In genomic region chr7:139242741-139243281, GRCh38 we compare ENCODE assay signal across 12 cellular contexts. TPM values are rescaled to one million over a fixed set of nuclear protein-coding genes. Genes with fewer than 3 reads are reported as not detected.
A peak's percentile ranks its signal among the peaks of the same experiment; 100 is the strongest.
DNase-seq lines count a peak whose midpoint lies in the region; ATAC-seq and TF ChIP-seq lines count a peak whose summit lies in the region.
"Had no signal": no experiment of that assay in that cellular context is flagged by ENCODE, and none has a peak within 500 bp of the region (broad histone marks: within the 10 kb centered on the region; RNA-seq: fewer than 3 reads in every experiment).

No MANE protein-coding gene starts in this region.

- H3K4me1 ChIP-seq in gastroesophageal sphincter, result peaks cover 0 to 12% (median 0%) of the 10 kb centered on the region in 3 donors
- H3K4me1 ChIP-seq: ascending aorta had no signal

- TF ChIP-seq CTCF in natural killer cell (IDR thresholded peaks at IDR 0.05) (no peak), gastroesophageal sphincter (IDR thresholded peaks at IDR 0.05) (no peak)

- no peaks in the 10 kb centered on the region for H3K27me3 ChIP-seq in gastroesophageal sphincter
- H3K27me3 ChIP-seq: ascending aorta had no signal

- 50 to 80% methylated on average over 1 of the region's 1 CpG for WGBS in gastroesophageal sphincter (ENCODE audit: low coverage in 1 of 2), 2 donors

- no peak for DNase-seq in natural killer cell treated with Interleukin-12 subunit alpha and Interleukin-12 subunit beta and Interleukin-15 and Interleukin-18, amount 100 ng/mL, for 72 hours (ENCODE audit: low spot score)
- DNase-seq in natural killer cell (no peak), astrocyte of the hippocampus (ENCODE audit: low read depth, low spot score) (peak; percentile 41), iris pigment epithelial cell (ENCODE audit: low read depth) (peak; percentile 88), NCI-H2081 (lab: John Stamatoyannopoulos, UW) (no peak), COLO829 (ENCODE audit: low spot score) (no peak), mesenteric fat pad (ENCODE audit: low spot score) (no peak)
- DNase-seq: NCI-H187, substantia nigra had no signal

- peaks cover 5 to 87% of the 10 kb centered on the region in 2 donors for H3K36me3 ChIP-seq in gastroesophageal sphincter

- H3K4me3 Mint-ChIP-seq in natural killer cell treated with Interleukin-12 subunit alpha and Interleukin-12 subunit beta and Interleukin-15 and Interleukin-18, amount 100 ng/mL, for 72 hours, result peak overlapping the region; percentile 13
- H3K4me3 Mint-ChIP-seq in natural killer cell, result no peak overlapping the region

- no peaks in the 10 kb centered on the region for H3K9me3 ChIP-seq in gastroesophageal sphincter
- H3K9me3 ChIP-seq: ascending aorta had no signal

- TF ChIP-seq POLR2A in gastroesophageal sphincter (IDR thresholded peaks at IDR 0.05), result no peak

- H3K4me3 ChIP-seq in gastroesophageal sphincter, result no peak overlapping the region
- H3K4me3 ChIP-seq: ascending aorta had no signal

- no peaks in the 10 kb centered on the region for H3K27me3 Mint-ChIP-seq in natural killer cell treated with Interleukin-12 subunit alpha and Interleukin-12 subunit beta and Interleukin-15 and Interleukin-18, amount 100 ng/mL, for 72 hours
- H3K27me3 Mint-ChIP-seq in natural killer cell (ENCODE audit: low read depth in 2 of 2), result peaks cover 4 to 7% of the 10 kb centered on the region in 2 donors
- H3K27me3 Mint-ChIP-seq: progenitor cell of endocrine pancreas had no signal

- no peak overlapping the region for H3K27ac Mint-ChIP-seq in natural killer cell treated with Interleukin-12 subunit alpha and Interleukin-12 subunit beta and Interleukin-15 and Interleukin-18, amount 100 ng/mL, for 72 hours
- H3K27ac Mint-ChIP-seq in natural killer cell, result no peak overlapping the region
- H3K27ac Mint-ChIP-seq: progenitor cell of endocrine pancreas had no signal

- H3K4me1 Mint-ChIP-seq in natural killer cell treated with Interleukin-12 subunit alpha and Interleukin-12 subunit beta and Interleukin-15 and Interleukin-18, amount 100 ng/mL, for 72 hours (ENCODE audit: low read depth in 2 of 2), result peaks cover 6% of the 10 kb centered on the region in 2 donors
- H3K4me1 Mint-ChIP-seq in natural killer cell, result peaks cover 4 to 5% of the 10 kb centered on the region in 2 donors

- H3K36me3 Mint-ChIP-seq in natural killer cell treated with Interleukin-12 subunit alpha and Interleukin-12 subunit beta and Interleukin-15 and Interleukin-18, amount 100 ng/mL, for 72 hours, result peaks cover 22% of the 10 kb centered on the region
- H3K36me3 Mint-ChIP-seq in natural killer cell, result peaks cover 10% of the 10 kb centered on the region

- TF ChIP-seq EP300 in gastroesophageal sphincter (IDR thresholded peaks at IDR 0.05), result no peak

- no peaks in the 10 kb centered on the region for H3K9me3 Mint-ChIP-seq in natural killer cell treated with Interleukin-12 subunit alpha and Interleukin-12 subunit beta and Interleukin-15 and Interleukin-18, amount 100 ng/mL, for 72 hours
- H3K9me3 Mint-ChIP-seq in natural killer cell, result no peaks in the 10 kb centered on the region

- intact Hi-C loops in natural killer cell (cut with micrococcal nuclease), result no loop called here

- H3K27ac ChIP-seq in gastroesophageal sphincter, result no peak overlapping the region
- H3K27ac ChIP-seq: ascending aorta had no signal

- ATAC-seq in natural killer cell treated with Interleukin-12 subunit alpha and Interleukin-12 subunit beta and Interleukin-15 and Interleukin-18, amount 100 ng/mL, for 72 hours, result peak; percentile 61 to 86
- ATAC-seq in natural killer cell, result no peak
- no peak for ATAC-seq in gastroesophageal sphincter

RNA-seq across cellular contexts. Expression of gene UBN2, which starts 11.8 kb away (rescaled TPM):
- 10 to 100 TPM; 14.7 to 17.9 TPM for total RNA-seq in natural killer cell treated with Interleukin-12 subunit alpha and Interleukin-12 subunit beta and Interleukin-15 and Interleukin-18, amount 100 ng/mL, for 72 hours
- total RNA-seq in natural killer cell (10 to 100 TPM; 17.6 to 33.2 (median 21.2) TPM), gastroesophageal sphincter (10 to 100 TPM in 3 of 4 donors, 1 to 10 TPM in 1; 9.1 to 18.5 (median 12.5) TPM), mesenteric fat pad (13.5 TPM)

Comparison
In these comparisons a context has a peak if more than half of its experiments do, and no peak if none do; other contexts are left out.
1. ATAC-seq: peak in natural killer cell treated with Interleukin-12 subunit alpha and Interleukin-12 subunit beta and Interleukin-15 and Interleukin-18, amount 100 ng/mL, for 72 hours (2 of 2); none in natural killer cell (0 of 3) and gastroesophageal sphincter (single experiment).
2. DNase-seq: peak in astrocyte of the hippocampus (single experiment) and iris pigment epithelial cell (single experiment); none in natural killer cell treated with Interleukin-12 subunit alpha and Interleukin-12 subunit beta and Interleukin-15 and Interleukin-18, amount 100 ng/mL, for 72 hours (single experiment), natural killer cell (single experiment), NCI-H2081 (0 of 2), COLO829 (single experiment) and mesenteric fat pad (single experiment).